In the genomic region with DNA sequence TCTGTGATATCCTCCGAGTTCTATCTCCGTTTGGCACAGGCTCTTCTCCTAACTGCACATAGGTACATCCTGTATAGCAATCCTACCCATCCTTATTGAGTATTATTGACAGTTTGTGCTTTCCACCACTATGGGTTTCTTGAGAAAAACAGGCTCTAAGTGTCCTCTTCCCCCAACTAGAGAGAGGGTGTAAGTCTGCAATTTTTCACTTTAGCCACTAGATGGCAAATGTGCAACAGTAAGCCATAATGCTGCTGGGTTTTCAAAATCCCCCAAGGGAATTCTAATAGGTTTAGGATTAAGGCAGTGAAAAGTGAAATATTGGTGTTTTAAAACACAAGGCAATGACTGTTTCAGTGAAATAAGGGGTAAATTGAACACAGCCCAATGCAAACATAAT, we compare ENCODE assay signal across 8 cellular contexts.
DNase-seq lines count a peak whose midpoint lies in the region; ATAC-seq and TF ChIP-seq lines count a peak whose summit lies in the region.

No MANE protein-coding gene starts in this region.

- H3K36me3 Mint-ChIP-seq in activated naive CD4-positive, alpha-beta T cell treated with anti-CD3 and anti-CD28 coated beads, Interleukin-2, amount 50 U/mL, for 72 hours: no peaks in the 10 kb centered on the region

- H3K27me3 ChIP-seq in Peyer's patch (no peaks in the 10 kb centered on the region), foreskin keratinocyte (no peaks in the 10 kb centered on the region), uterus (peaks cover 0 to 4% of the 10 kb centered on the region in 2 donors)

- H3K36me3 ChIP-seq in Peyer's patch: no peaks in the 10 kb centered on the region
- no peaks in the 10 kb centered on the region for H3K36me3 ChIP-seq in uterus

- no peak for TF ChIP-seq POLR2A in Peyer's patch (IDR thresholded peaks at IDR 0.05)
- TF ChIP-seq POLR2A in uterus (IDR thresholded peaks at IDR 0.05): no peak

- no peak overlapping the region for H3K4me3 ChIP-seq in Peyer's patch
- no peak overlapping the region for H3K4me3 ChIP-seq in uterus

- peak; percentile 63 for DNase-seq in DMS53 (lab: John Stamatoyannopoulos, UW)
- DNase-seq in Peyer's patch: no peak
- peak; percentile 2 to 7 for DNase-seq in foreskin keratinocyte
- DNase-seq in uterus: no peak
- no peak for DNase-seq in cerebellar nuclear complex (lab: John Stamatoyannopoulos, UW)
- no peak for DNase-seq in activated naive CD4-positive, alpha-beta T cell treated with anti-CD3 and anti-CD28 coated beads, Interleukin-2, amount 50 U/mL, for 72 hours (ENCODE audit: low spot score in 2 of 2)

- H3K4me1 ChIP-seq in Peyer's patch (no peaks in the 10 kb centered on the region), foreskin keratinocyte (no peaks in the 10 kb centered on the region), uterus (no peaks in the 10 kb centered on the region)

- H3K27ac Mint-ChIP-seq in activated naive CD4-positive, alpha-beta T cell treated with anti-CD3 and anti-CD28 coated beads, Interleukin-2, amount 50 U/mL, for 72 hours: no peak overlapping the region

- intact Hi-C loops in uterus (cut with DNase I; ENCODE audit: low total_unique reads): no loop called here

- ATAC-seq in GM19351 (IDR thresholded peaks at IDR 0.05; ENCODE audit: unreplicated experiment) (peak; percentile 98), HG03378 (IDR thresholded peaks at IDR 0.05; ENCODE audit: unreplicated experiment) (peak; percentile 94), foreskin keratinocyte (peak; percentile 61)
- ATAC-seq in activated naive CD4-positive, alpha-beta T cell treated with anti-CD3 and anti-CD28 coated beads, Interleukin-2, amount 50 U/mL, for 72 hours: no peak

- no peaks in the 10 kb centered on the region for H3K9me3 Mint-ChIP-seq in activated naive CD4-positive, alpha-beta T cell treated with anti-CD3 and anti-CD28 coated beads, Interleukin-2, amount 50 U/mL, for 72 hours

- H3K27ac ChIP-seq in Peyer's patch: no peak overlapping the region
- no peak overlapping the region for H3K27ac ChIP-seq in foreskin keratinocyte
- no peak overlapping the region for H3K27ac ChIP-seq in uterus

- no peaks in the 10 kb centered on the region for H3K9me3 ChIP-seq in Peyer's patch
- H3K9me3 ChIP-seq in uterus: no peaks in the 10 kb centered on the region

- TF ChIP-seq CTCF in Peyer's patch (IDR thresholded peaks at IDR 0.05) (peak in 4 of 6 experiments; percentile 25 to 62 (median 50)), foreskin keratinocyte (conservative IDR thresholded peaks at IDR 0.05) (peak; percentile 59), uterus (IDR thresholded peaks at IDR 0.05) (peak in 3 of 4 experiments; percentile 8 to 28 (median 28))

Comparison
In these comparisons a context has a peak if more than half of its experiments do, and no peak if none do; other contexts are left out.
1. DNase-seq: peak in DMS53 (single experiment) and foreskin keratinocyte (2 of 2); none in Peyer's patch (0 of 3), uterus (0 of 2), cerebellar nuclear complex (0 of 2) and activated naive CD4-positive, alpha-beta T cell treated with anti-CD3 and anti-CD28 coated beads, Interleukin-2, amount 50 U/mL, for 72 hours (0 of 2).
2. ATAC-seq: peak in GM19351 (single experiment), HG03378 (single experiment) and foreskin keratinocyte (single experiment); none in activated naive CD4-positive, alpha-beta T cell treated with anti-CD3 and anti-CD28 coated beads, Interleukin-2, amount 50 U/mL, for 72 hours (0 of 2).
3. Peak in every context shown above with its lines, with median percentiles within 50 percentile points of each other: CTCF ChIP-seq.